Comparison of ENCODE assay signal across 11 cellular contexts in the genomic region with DNA sequence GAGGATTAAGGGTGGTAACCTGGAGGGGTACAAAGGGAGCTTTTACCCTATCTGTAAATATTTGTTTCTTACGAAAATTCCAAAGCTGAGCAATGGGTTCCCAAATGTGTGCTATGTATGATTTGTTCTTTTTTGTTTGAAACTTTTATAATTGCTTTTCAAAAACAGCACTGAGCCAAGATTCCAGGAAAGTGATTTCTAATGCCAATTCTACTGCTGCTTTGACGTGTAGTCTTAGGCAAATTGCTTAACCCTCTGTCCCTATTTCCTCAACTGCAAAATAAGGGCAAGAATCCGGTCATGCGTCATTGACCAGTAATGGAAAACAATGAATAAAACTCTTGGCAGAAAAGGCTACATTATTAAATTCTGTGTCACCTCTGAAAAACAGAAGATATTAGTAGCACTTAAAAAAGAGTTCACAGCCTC.
A peak's percentile ranks its signal among the peaks of the same experiment; 100 is the strongest.
DNase-seq lines count a peak whose midpoint lies in the region; ATAC-seq, FAIRE-seq and TF ChIP-seq lines count a peak whose summit lies in the region.
"Had no signal": no experiment of that assay in that cellular context is flagged by ENCODE, and none has a peak within 500 bp of the region (broad histone marks: within the 10 kb centered on the region; RNA-seq: fewer than 3 reads in every experiment).

No MANE protein-coding gene starts in this region.

- H3K4me2 ChIP-seq in endothelial cell of umbilical vein (ENCODE audit: insufficient read depth, low read length), result peak overlapping the region; percentile 59

- POLR2A ChIA-PET in endothelial cell of umbilical vein (lab: Charles Lee), result no interaction called here
- POLR2A ChIA-PET in WTC11 (lab: Charles Lee), result no interaction called here

- H3K27ac Mint-ChIP-seq in activated naive CD4-positive, alpha-beta T cell treated with anti-CD3 and anti-CD28 coated beads for 36 hours, result no peak overlapping the region
- H3K27ac Mint-ChIP-seq in WTC11, result no peak overlapping the region
- no peak overlapping the region for H3K27ac Mint-ChIP-seq in activated CD4-positive, alpha-beta T cell treated with anti-CD3 and anti-CD28 coated beads, Interleukin-2, amount 10 ng/mL, durations not matched to agents 24 days and 14 days
- H3K27ac Mint-ChIP-seq in stimulated activated naive B cell treated with anti-CD40 and anti-IgM and Interleukin-4, amounts not matched to agents 10 μg/mL and 1 μg/mL and 100 μg/mL, for 72 hours, result no peak overlapping the region

- peaks cover 3% of the 10 kb centered on the region for H3K4me1 Mint-ChIP-seq in activated naive CD4-positive, alpha-beta T cell treated with anti-CD3 and anti-CD28 coated beads for 36 hours (ENCODE audit: low read depth)
- no peaks in the 10 kb centered on the region for H3K4me1 Mint-ChIP-seq in WTC11
- no peaks in the 10 kb centered on the region for H3K4me1 Mint-ChIP-seq in activated CD4-positive, alpha-beta T cell treated with anti-CD3 and anti-CD28 coated beads, Interleukin-2, amount 10 ng/mL, durations not matched to agents 24 days and 14 days
- H3K4me1 Mint-ChIP-seq in stimulated activated naive B cell treated with anti-CD40 and anti-IgM and Interleukin-4, amounts not matched to agents 10 μg/mL and 1 μg/mL and 100 μg/mL, for 72 hours, result no peaks in the 10 kb centered on the region

- H3K27ac ChIP-seq in endothelial cell of umbilical vein (ENCODE audit: insufficient read depth, low read depth, low read length) (peak overlapping the region; percentile 90), lower lobe of right lung (peak overlapping the region; percentile 25), uterus (peak overlapping the region; percentile 62 to 77)

- H3K9me3 ChIP-seq in endothelial cell of umbilical vein (replicated peaks; ENCODE audit: control insufficient read depth, insufficient read depth, low read length) (no peaks in the 10 kb centered on the region), lower lobe of right lung (no peaks in the 10 kb centered on the region), uterus (no peaks in the 10 kb centered on the region)

- no TSS peak for BruUV-seq in endothelial cell of umbilical vein (replicated peaks; lab: Mats Ljungman, UMichigan)

- no peaks in the 10 kb centered on the region for H3K9me3 Mint-ChIP-seq in activated naive CD4-positive, alpha-beta T cell treated with anti-CD3 and anti-CD28 coated beads for 36 hours
- H3K9me3 Mint-ChIP-seq in WTC11, result no peaks in the 10 kb centered on the region; the same call in 1 of the 2 replicates
- peaks cover 5% of the 10 kb centered on the region for H3K9me3 Mint-ChIP-seq in activated CD4-positive, alpha-beta T cell treated with anti-CD3 and anti-CD28 coated beads, Interleukin-2, amount 10 ng/mL, durations not matched to agents 24 days and 14 days
- no peaks in the 10 kb centered on the region for H3K9me3 Mint-ChIP-seq in stimulated activated naive B cell treated with anti-CD40 and anti-IgM and Interleukin-4, amounts not matched to agents 10 μg/mL and 1 μg/mL and 100 μg/mL, for 72 hours

- H3K4me3 ChIP-seq in endothelial cell of umbilical vein (replicated peaks in 1 of 3; ENCODE audit: insufficient read depth in 1 of 3, low read depth in 1 of 3, low read length in 3 of 3), result no peak overlapping the region
- H3K4me3 ChIP-seq in lower lobe of right lung, result no peak overlapping the region
- no peak overlapping the region for H3K4me3 ChIP-seq in uterus

- H3K36me3 Mint-ChIP-seq in activated naive CD4-positive, alpha-beta T cell treated with anti-CD3 and anti-CD28 coated beads for 36 hours (ENCODE audit: low read depth), result peaks cover 44% of the 10 kb centered on the region
- H3K36me3 Mint-ChIP-seq in WTC11, result no peaks in the 10 kb centered on the region
- H3K36me3 Mint-ChIP-seq in activated CD4-positive, alpha-beta T cell treated with anti-CD3 and anti-CD28 coated beads, Interleukin-2, amount 10 ng/mL, durations not matched to agents 24 days and 14 days (ENCODE audit: low read depth), result peaks cover 14% of the 10 kb centered on the region
- no peaks in the 10 kb centered on the region for H3K36me3 Mint-ChIP-seq in stimulated activated naive B cell treated with anti-CD40 and anti-IgM and Interleukin-4, amounts not matched to agents 10 μg/mL and 1 μg/mL and 100 μg/mL, for 72 hours

- no peaks in the 10 kb centered on the region for H3K79me2 ChIP-seq in endothelial cell of umbilical vein (ENCODE audit: control insufficient read depth, insufficient read depth, low read length)

- H3K27me3 Mint-ChIP-seq in activated naive CD4-positive, alpha-beta T cell treated with anti-CD3 and anti-CD28 coated beads for 36 hours (ENCODE audit: low read depth), result no peaks in the 10 kb centered on the region
- no peaks in the 10 kb centered on the region for H3K27me3 Mint-ChIP-seq in WTC11 (ENCODE audit: low read depth)
- H3K27me3 Mint-ChIP-seq in activated CD4-positive, alpha-beta T cell treated with anti-CD3 and anti-CD28 coated beads, Interleukin-2, amount 10 ng/mL, durations not matched to agents 24 days and 14 days, result no peaks in the 10 kb centered on the region
- H3K27me3 Mint-ChIP-seq in stimulated activated naive B cell treated with anti-CD40 and anti-IgM and Interleukin-4, amounts not matched to agents 10 μg/mL and 1 μg/mL and 100 μg/mL, for 72 hours, result no peaks in the 10 kb centered on the region

- H4K20me1 ChIP-seq in endothelial cell of umbilical vein (replicated peaks; ENCODE audit: control insufficient read depth, extremely low read depth, insufficient read depth, low read length), result no peaks in the 10 kb centered on the region

- dilution Hi-C loops in endothelial cell of umbilical vein (cut with MboI; ENCODE audit: extremely low pct_ligation_motif_present, low sequenced_read_pairs), result no loop called here

- H3K36me3 ChIP-seq in endothelial cell of umbilical vein (ENCODE audit: control insufficient read depth in 2 of 2, extremely low read depth in 1 of 2, insufficient read depth in 2 of 2, low read length in 2 of 2) (no peaks in the 10 kb centered on the region), lower lobe of right lung (no peaks in the 10 kb centered on the region), uterus (no peaks in the 10 kb centered on the region)

- H3K27me3 ChIP-seq in endothelial cell of umbilical vein (ENCODE audit: control insufficient read depth in 2 of 2, insufficient read depth in 2 of 2, low read length in 2 of 2) (no peaks in the 10 kb centered on the region), lower lobe of right lung (ENCODE audit: low read depth) (no peaks in the 10 kb centered on the region), uterus (no peaks in the 10 kb centered on the region)

- H3K9me1 ChIP-seq in endothelial cell of umbilical vein (replicated peaks; ENCODE audit: control insufficient read depth, extremely low read depth, insufficient read depth, low read length), result no peaks in the 10 kb centered on the region

- H3K4me3 Mint-ChIP-seq in activated naive CD4-positive, alpha-beta T cell treated with anti-CD3 and anti-CD28 coated beads for 36 hours, result no peak overlapping the region
- no peak overlapping the region for H3K4me3 Mint-ChIP-seq in WTC11
- H3K4me3 Mint-ChIP-seq in activated CD4-positive, alpha-beta T cell treated with anti-CD3 and anti-CD28 coated beads, Interleukin-2, amount 10 ng/mL, durations not matched to agents 24 days and 14 days, result no peak overlapping the region
- H3K4me3 Mint-ChIP-seq in stimulated activated naive B cell treated with anti-CD40 and anti-IgM and Interleukin-4, amounts not matched to agents 10 μg/mL and 1 μg/mL and 100 μg/mL, for 72 hours, result no peak overlapping the region

- H3K4me1 ChIP-seq in endothelial cell of umbilical vein (ENCODE audit: control insufficient read depth, extremely low read depth, insufficient read depth, low read length) (peaks cover 29% of the 10 kb centered on the region), lower lobe of right lung (no peaks in the 10 kb centered on the region), uterus (no peaks in the 10 kb centered on the region)

- intact Hi-C loops in endothelial cell of umbilical vein (cut with micrococcal nuclease), result loop anchor here (1.0 to 10.0 kb wide), 10 partner anchors 31 to 869 kb away; a partner anchor contains a TSS
- intact Hi-C loops in lower lobe of right lung (cut with DNase I), result no loop called here
- intact Hi-C loops in uterus (cut with DNase I; ENCODE audit: low total_unique reads), result no loop called here
- intact Hi-C loops in activated naive CD4-positive, alpha-beta T cell treated with anti-CD3 and anti-CD28 coated beads for 36 hours (cut with micrococcal nuclease), result no loop called here
- intact Hi-C loops in activated CD4-positive, alpha-beta T cell treated with anti-CD3 and anti-CD28 coated beads, Interleukin-2, amount 10 ng/mL, durations not matched to agents 24 days and 14 days (cut with micrococcal nuclease), result no loop called here

- peak; percentile 29 to 43 for DNase-seq in NCI-H446 (lab: John Stamatoyannopoulos, UW)
- peak; percentile 97 for DNase-seq in endothelial cell of umbilical vein (ENCODE audit: low read depth, low spot score)
- no peak for DNase-seq in lower lobe of right lung
- peak in 1 of 2 donors; percentile 42 for DNase-seq in uterus
- DNase-seq in activated naive CD4-positive, alpha-beta T cell treated with anti-CD3 and anti-CD28 coated beads for 36 hours, result no peak
- DNase-seq in WTC11 (ENCODE audit: low spot score), result no peak
- no peak for DNase-seq in activated CD4-positive, alpha-beta T cell treated with anti-CD3 and anti-CD28 coated beads, Interleukin-2, amount 10 ng/mL, durations not matched to agents 24 days and 14 days
- DNase-seq in stimulated activated naive B cell treated with anti-CD40 and anti-IgM and Interleukin-4, amounts not matched to agents 10 μg/mL and 1 μg/mL and 100 μg/mL, for 72 hours, result no peak
- DNase-seq: NCI-H2107; posterior cingulate gyrus; stimulated activated naive CD4-positive, alpha-beta T cell had no signal

- TF ChIP-seq POLR2A in endothelial cell of umbilical vein (IDR thresholded peaks at IDR 0.05; ENCODE audit: low read depth, low read length) (no peak), uterus (IDR thresholded peaks at IDR 0.05) (no peak)

- peak overlapping the region; percentile 54 for H3K9ac ChIP-seq in endothelial cell of umbilical vein (replicated peaks; ENCODE audit: extremely low read depth, insufficient read depth, low read length)

- H2AFZ ChIP-seq in endothelial cell of umbilical vein (ENCODE audit: low read depth, low read length), result no peak overlapping the region

- peak; percentile 92 for FAIRE-seq in endothelial cell of umbilical vein (lab: Jason Lieb, UNC)

- peak in 1 of 2 donors; percentile 9 for ATAC-seq in lower lobe of right lung
- ATAC-seq in WTC11, result no peak
- ATAC-seq in stimulated activated naive B cell treated with anti-CD40 and anti-IgM and Interleukin-4, amounts not matched to agents 10 μg/mL and 1 μg/mL and 100 μg/mL, for 72 hours (replicated peaks), result no peak

- TF ChIP-seq CTCF in endothelial cell of umbilical vein (IDR thresholded peaks at IDR 0.05; ENCODE audit: extremely low read depth in 1 of 2, insufficient read depth in 1 of 2, low read depth in 1 of 2, low read length in 2 of 2) (no peak), lower lobe of right lung (IDR thresholded peaks at IDR 0.05) (no peak), uterus (IDR thresholded peaks at IDR 0.05) (no peak), WTC11 (IDR thresholded peaks at IDR 0.05) (no peak)

- CTCF ChIA-PET in endothelial cell of umbilical vein (lab: Charles Lee) (interaction anchor here (1.0 to 1.2 kb wide), 2 partner anchors 36 to 322 kb away, joined by 3 to 7 read pairs; no protein-coding TSS in a partner anchor), WTC11 (lab: Charles Lee) (no interaction called here)
- CTCF ChIA-PET in activated naive CD4-positive, alpha-beta T cell treated with anti-CD3 and anti-CD28 coated beads for 36 hours (lab: Charles Lee), result no interaction called here

Comparison
In these comparisons a context has a peak if more than half of its experiments do, and no peak if none do; other contexts are left out.
1. DNase-seq: peak in NCI-H446 (2 of 2) and endothelial cell of umbilical vein (single experiment); none in lower lobe of right lung (single experiment), activated naive CD4-positive, alpha-beta T cell treated with anti-CD3 and anti-CD28 coated beads for 36 hours (single experiment), WTC11 (single experiment), activated CD4-positive, alpha-beta T cell treated with anti-CD3 and anti-CD28 coated beads, Interleukin-2, amount 10 ng/mL, durations not matched to agents 24 days and 14 days (single experiment) and stimulated activated naive B cell treated with anti-CD40 and anti-IgM and Interleukin-4, amounts not matched to agents 10 μg/mL and 1 μg/mL and 100 μg/mL, for 72 hours (single experiment).
2. H3K27ac ChIP-seq: peak in every context shown above with its lines; median percentile 90 in endothelial cell of umbilical vein; 70 in uterus; 25 in lower lobe of right lung.